Comparison of ENCODE assay signal across 29 cellular contexts in the genomic region with DNA sequence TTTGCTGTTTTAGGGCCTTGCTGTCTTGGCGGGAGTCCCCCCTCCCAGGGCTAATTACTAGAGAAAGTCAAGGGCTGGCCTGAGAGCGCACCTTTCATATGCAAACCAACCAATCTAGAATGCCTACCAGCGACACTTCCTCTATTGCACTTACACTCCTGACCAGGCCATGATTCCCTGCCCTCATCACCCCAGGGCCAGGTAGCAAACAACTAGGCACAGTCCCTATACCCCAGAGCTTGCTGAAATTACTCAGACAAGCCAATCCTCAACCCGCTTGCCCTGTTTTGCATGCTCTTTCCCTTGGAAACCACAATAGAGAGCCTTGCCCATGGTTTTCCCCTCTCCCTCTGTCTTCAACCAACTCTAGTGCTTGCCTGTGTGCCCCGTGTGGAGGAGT.
DNase-seq lines count a peak whose midpoint lies in the region; ATAC-seq lines count a peak whose summit lies in the region.
"Had no signal": no experiment of that assay in that cellular context is flagged by ENCODE, and none has a peak within 500 bp of the region (broad histone marks: within the 10 kb centered on the region; RNA-seq: fewer than 3 reads in every experiment).

No MANE protein-coding gene starts in this region.

- no peaks in the 10 kb centered on the region for H3K27me3 ChIP-seq in NT2/D1 (ENCODE audit: insufficient read depth, insufficient read length)
- H3K27me3 ChIP-seq in iPS-20b (ENCODE audit: insufficient read depth, low read length), result no peaks in the 10 kb centered on the region
- H3K27me3 ChIP-seq in CD4-positive, alpha-beta memory T cell (ENCODE audit: insufficient read depth, low read length), result no peaks in the 10 kb centered on the region
- H3K27me3 ChIP-seq: breast epithelium, pancreas, tibial artery had no signal

- no peaks in the 10 kb centered on the region for H3K9me3 Mint-ChIP-seq in activated naive CD8-positive, alpha-beta T cell treated with anti-CD3 and anti-CD28 coated beads, Interleukin-2, amount 50 U/mL, for 24 hours
- H3K9me3 Mint-ChIP-seq in activated naive CD8-positive, alpha-beta T cell treated with anti-CD3 and anti-CD28 coated beads for 36 hours, result no peaks in the 10 kb centered on the region
- no peaks in the 10 kb centered on the region for H3K9me3 Mint-ChIP-seq in activated CD4-positive, alpha-beta memory T cell treated with anti-CD3 and anti-CD28 coated beads for 36 hours
- H3K9me3 Mint-ChIP-seq in CD4-positive, alpha-beta memory T cell, result no peaks in the 10 kb centered on the region
- H3K9me3 Mint-ChIP-seq: activated CD4-positive, alpha-beta T cell treated with anti-CD3 and anti-CD28 coated beads, Interleukin-2, amount 10 ng/mL, durations not matched to agents 7 days and 5 days; activated T-cell treated with anti-CD3 and anti-CD28 coated beads, Interleukin-2, amount 50 U/mL, for 72 hours; CD4-positive, alpha-beta T cell had no signal

- DNase-seq in activated naive CD8-positive, alpha-beta T cell treated with anti-CD3 and anti-CD28 coated beads, Interleukin-2, amount 50 U/mL, for 24 hours, result no peak
- DNase-seq in activated naive CD8-positive, alpha-beta T cell treated with anti-CD3 and anti-CD28 coated beads for 36 hours, result no peak
- DNase-seq in NT2/D1 (ENCODE audit: low read depth, low spot score) (peak; percentile 76), SIG-M5 treated with dmso at 0.1 percent for 504 hours (lab: John Stamatoyannopoulos, UW; ENCODE audit: unreplicated experiment) (no peak), cerebellum (ENCODE audit: low spot score) (no peak)
- no peak for DNase-seq in activated CD4-positive, alpha-beta memory T cell treated with anti-CD3 and anti-CD28 coated beads for 36 hours
- DNase-seq in CD4-positive, alpha-beta memory T cell, result no peak
- DNase-seq: activated CD4-positive, alpha-beta T cell treated with anti-CD3 and anti-CD28 coated beads, Interleukin-2, amount 10 ng/mL, durations not matched to agents 7 days and 5 days; activated CD8-positive, alpha-beta memory T cell treated with anti-CD3 and anti-CD28 coated beads, Interleukin-2, amount 10 ng/mL, durations not matched to agents 7 days and 5 days; activated naive CD4-positive, alpha-beta T cell treated with anti-CD3 and anti-CD28 coated beads, Interleukin-2, amount 50 U/mL, for 16 hours; activated T-cell treated with anti-CD3 and anti-CD28 coated beads, Interleukin-2, amount 50 U/mL, for 72 hours; CD4-positive, alpha-beta T cell; effector CD4-positive, alpha-beta T cell; EL; glutamatergic neuron; KG1; lower lobe of right lung; NCI-H1436 treated with DMSO at 0.1 percent for 48 hours; NCI-H446; nephron progenitor cell; pancreas; SHP77 treated with DMSO at 0.1 percent for 48 hours; small intestine; SW 1271; T-helper 9 cell; tibial artery had no signal

- H3K27me3 Mint-ChIP-seq in activated naive CD8-positive, alpha-beta T cell treated with anti-CD3 and anti-CD28 coated beads, Interleukin-2, amount 50 U/mL, for 24 hours, result peaks cover 9% of the 10 kb centered on the region
- no peaks in the 10 kb centered on the region for H3K27me3 Mint-ChIP-seq in activated naive CD8-positive, alpha-beta T cell treated with anti-CD3 and anti-CD28 coated beads for 36 hours
- peaks cover 14% of the 10 kb centered on the region for H3K27me3 Mint-ChIP-seq in activated CD4-positive, alpha-beta memory T cell treated with anti-CD3 and anti-CD28 coated beads for 36 hours
- H3K27me3 Mint-ChIP-seq in CD4-positive, alpha-beta memory T cell, result peaks cover 0 to 9% of the 10 kb centered on the region in 2 donors
- H3K27me3 Mint-ChIP-seq: activated CD4-positive, alpha-beta T cell treated with anti-CD3 and anti-CD28 coated beads, Interleukin-2, amount 10 ng/mL, durations not matched to agents 7 days and 5 days had no signal

- ATAC-seq in activated naive CD8-positive, alpha-beta T cell treated with anti-CD3 and anti-CD28 coated beads, Interleukin-2, amount 50 U/mL, for 24 hours, result peak; percentile 63
- ATAC-seq: activated CD8-positive, alpha-beta memory T cell treated with anti-CD3 and anti-CD28 coated beads, Interleukin-2, amount 10 ng/mL, durations not matched to agents 7 days and 5 days; lower lobe of right lung; pancreas had no signal

- H3K4me1 ChIP-seq in NT2/D1 (ENCODE audit: insufficient read depth, insufficient read length) (peaks cover 17% of the 10 kb centered on the region), iPS-20b (ENCODE audit: insufficient read depth, low read length) (peaks cover 35% of the 10 kb centered on the region; the same call in 1 of the 2 replicates)
- H3K4me1 ChIP-seq in CD4-positive, alpha-beta memory T cell (ENCODE audit: insufficient read depth, low read length), result no peaks in the 10 kb centered on the region
- H3K4me1 ChIP-seq: breast epithelium, lower lobe of right lung, pancreas had no signal

- POLR2A ChIA-PET in activated CD4-positive, alpha-beta memory T cell treated with anti-CD3 and anti-CD28 coated beads for 36 hours (lab: Charles Lee), result no interaction called here
- POLR2A ChIA-PET in CD4-positive, alpha-beta memory T cell (lab: Charles Lee; ENCODE audit: partially characterized antibody), result no interaction called here

- CTCF ChIA-PET in activated CD4-positive, alpha-beta memory T cell treated with anti-CD3 and anti-CD28 coated beads for 36 hours (lab: Charles Lee), result no interaction called here
- CTCF ChIA-PET in CD4-positive, alpha-beta memory T cell (lab: Charles Lee; ENCODE audit: partially characterized antibody), result no interaction called here

- no peaks in the 10 kb centered on the region for H3K36me3 Mint-ChIP-seq in activated naive CD8-positive, alpha-beta T cell treated with anti-CD3 and anti-CD28 coated beads, Interleukin-2, amount 50 U/mL, for 24 hours (ENCODE audit: low read depth)
- no peaks in the 10 kb centered on the region for H3K36me3 Mint-ChIP-seq in activated naive CD8-positive, alpha-beta T cell treated with anti-CD3 and anti-CD28 coated beads for 36 hours
- H3K36me3 Mint-ChIP-seq in activated CD4-positive, alpha-beta memory T cell treated with anti-CD3 and anti-CD28 coated beads for 36 hours, result no peaks in the 10 kb centered on the region
- H3K36me3 Mint-ChIP-seq in CD4-positive, alpha-beta memory T cell, result no peaks in the 10 kb centered on the region
- H3K36me3 Mint-ChIP-seq: activated CD8-positive, alpha-beta memory T cell treated with anti-CD3 and anti-CD28 coated beads, Interleukin-2, amount 10 ng/mL, durations not matched to agents 7 days and 5 days had no signal

- H3K36me3 ChIP-seq in NT2/D1 (ENCODE audit: insufficient read depth, insufficient read length, low read length), result no peaks in the 10 kb centered on the region
- no peaks in the 10 kb centered on the region for H3K36me3 ChIP-seq in iPS-20b (ENCODE audit: insufficient read depth, low read depth, low read length)
- no peaks in the 10 kb centered on the region for H3K36me3 ChIP-seq in CD4-positive, alpha-beta memory T cell (ENCODE audit: insufficient read depth, low read length)
- H3K36me3 ChIP-seq: breast epithelium, lower lobe of right lung, pancreas, tibial artery had no signal

- H3K4me1 Mint-ChIP-seq in activated naive CD8-positive, alpha-beta T cell treated with anti-CD3 and anti-CD28 coated beads, Interleukin-2, amount 50 U/mL, for 24 hours, result peaks cover 16% of the 10 kb centered on the region
- H3K4me1 Mint-ChIP-seq in activated naive CD8-positive, alpha-beta T cell treated with anti-CD3 and anti-CD28 coated beads for 36 hours, result peaks cover 12% of the 10 kb centered on the region
- peaks cover 9% of the 10 kb centered on the region for H3K4me1 Mint-ChIP-seq in activated CD4-positive, alpha-beta memory T cell treated with anti-CD3 and anti-CD28 coated beads for 36 hours (ENCODE audit: low read depth)
- peaks cover 1 to 6% (median 4%) of the 10 kb centered on the region in 4 donors for H3K4me1 Mint-ChIP-seq in CD4-positive, alpha-beta memory T cell

- no peaks in the 10 kb centered on the region for H3K9me3 ChIP-seq in NT2/D1 (ENCODE audit: insufficient read depth, low read length)
- no peaks in the 10 kb centered on the region for H3K9me3 ChIP-seq in iPS-20b (ENCODE audit: insufficient read depth, low read depth, low read length)
- H3K9me3 ChIP-seq in CD4-positive, alpha-beta memory T cell (ENCODE audit: control insufficient read depth in 1 of 2, low read length in 2 of 2), result no peaks in the 10 kb centered on the region
- H3K9me3 ChIP-seq: breast epithelium, lower lobe of right lung, pancreas, tibial artery had no signal

- peak overlapping the region; percentile 51 for H3K27ac ChIP-seq in iPS-20b (ENCODE audit: low read length)
- H3K27ac ChIP-seq in CD4-positive, alpha-beta memory T cell (ENCODE audit: low read depth, low read length), result no peak overlapping the region
- H3K27ac ChIP-seq: breast epithelium, lower lobe of right lung, pancreas, tibial artery, VCaP had no signal

- no peak overlapping the region for H3K27ac Mint-ChIP-seq in activated naive CD8-positive, alpha-beta T cell treated with anti-CD3 and anti-CD28 coated beads, Interleukin-2, amount 50 U/mL, for 24 hours
- H3K27ac Mint-ChIP-seq in activated naive CD8-positive, alpha-beta T cell treated with anti-CD3 and anti-CD28 coated beads for 36 hours, result no peak overlapping the region
- H3K27ac Mint-ChIP-seq in activated CD4-positive, alpha-beta memory T cell treated with anti-CD3 and anti-CD28 coated beads for 36 hours, result no peak overlapping the region
- no peak overlapping the region for H3K27ac Mint-ChIP-seq in CD4-positive, alpha-beta memory T cell
- H3K27ac Mint-ChIP-seq: activated CD4-positive, alpha-beta T cell treated with anti-CD3 and anti-CD28 coated beads, Interleukin-2, amount 10 ng/mL, durations not matched to agents 7 days and 5 days; activated CD8-positive, alpha-beta memory T cell treated with anti-CD3 and anti-CD28 coated beads, Interleukin-2, amount 10 ng/mL, durations not matched to agents 7 days and 5 days; activated T-cell treated with anti-CD3 and anti-CD28 coated beads, Interleukin-2, amount 50 U/mL, for 72 hours; CD4-positive, alpha-beta T cell; nephron progenitor cell had no signal

- H3K9ac ChIP-seq in NT2/D1 (ENCODE audit: insufficient read length, low read depth), result peak overlapping the region; percentile 37
- H3K9ac ChIP-seq in iPS-20b (ENCODE audit: low read depth, low read length), result peak overlapping the region; percentile 41

- H3K4me3 ChIP-seq in NT2/D1 (ENCODE audit: insufficient read length, low read depth), result no peak overlapping the region
- 0 out of 2 replicates have a peak overlapping the region, but pooled peaks have one; percentile 20 for H3K4me3 ChIP-seq in iPS-20b (ENCODE audit: low read length)
- H3K4me3 ChIP-seq in CD4-positive, alpha-beta memory T cell (ENCODE audit: low read length in 2 of 2), result no peak overlapping the region
- H3K4me3 ChIP-seq: breast epithelium, lower lobe of right lung, pancreas, tibial artery had no signal

- intact Hi-C loops in activated CD4-positive, alpha-beta memory T cell treated with anti-CD3 and anti-CD28 coated beads for 36 hours (cut with micrococcal nuclease), result no loop called here
- intact Hi-C loops in CD4-positive, alpha-beta memory T cell (cut with micrococcal nuclease), result no loop called here

- H3K4me3 Mint-ChIP-seq in activated naive CD8-positive, alpha-beta T cell treated with anti-CD3 and anti-CD28 coated beads, Interleukin-2, amount 50 U/mL, for 24 hours, result no peak overlapping the region
- H3K4me3 Mint-ChIP-seq in activated naive CD8-positive, alpha-beta T cell treated with anti-CD3 and anti-CD28 coated beads for 36 hours, result no peak overlapping the region
- H3K4me3 Mint-ChIP-seq in activated CD4-positive, alpha-beta memory T cell treated with anti-CD3 and anti-CD28 coated beads for 36 hours, result no peak overlapping the region
- no peak overlapping the region for H3K4me3 Mint-ChIP-seq in CD4-positive, alpha-beta memory T cell
- H3K4me3 Mint-ChIP-seq: activated CD4-positive, alpha-beta T cell treated with anti-CD3 and anti-CD28 coated beads, Interleukin-2, amount 10 ng/mL, durations not matched to agents 7 days and 5 days; activated CD8-positive, alpha-beta memory T cell treated with anti-CD3 and anti-CD28 coated beads, Interleukin-2, amount 10 ng/mL, durations not matched to agents 7 days and 5 days; activated T-cell treated with anti-CD3 and anti-CD28 coated beads, Interleukin-2, amount 50 U/mL, for 72 hours; CD4-positive, alpha-beta T cell; nephron progenitor cell had no signal
